ENCODE assay signal across 25 cellular contexts in genomic region chrX:3119376-3119775, GRCh38.
A peak's percentile ranks its signal among the peaks of the same experiment; 100 is the strongest.
DNase-seq lines count a peak whose midpoint lies in the region; ATAC-seq and TF ChIP-seq lines count a peak whose summit lies in the region.
"Had no signal": no experiment of that assay in that cellular context is flagged by ENCODE, and none has a peak within 500 bp of the region (broad histone marks: within the 10 kb centered on the region; RNA-seq: fewer than 3 reads in every experiment).

No MANE protein-coding gene starts in this region.

- no peak for TF ChIP-seq POLR2A in stomach (IDR thresholded peaks at IDR 0.05)

- peaks cover 8% of the 10 kb centered on the region for H3K36me3 Mint-ChIP-seq in nephron progenitor cell (ENCODE audit: low read depth)
- H3K36me3 Mint-ChIP-seq: CD8-positive, alpha-beta T cell had no signal

- H3K36me3 ChIP-seq in stomach, result no peaks in the 10 kb centered on the region

- no peak for TF ChIP-seq CTCF in fibroblast of villous mesenchyme (IDR thresholded peaks at IDR 0.05; ENCODE audit: insufficient read depth, low read depth, low read length)
- TF ChIP-seq CTCF in nephron progenitor cell (IDR thresholded peaks at IDR 0.05), result no peak
- no peak for TF ChIP-seq CTCF in stomach (IDR thresholded peaks at IDR 0.05)

- H3K4me3 Mint-ChIP-seq in nephron progenitor cell, result no peak overlapping the region
- H3K4me3 Mint-ChIP-seq: B cell; CD8-positive, alpha-beta T cell had no signal

- H3K27me3 Mint-ChIP-seq in nephron progenitor cell (ENCODE audit: low read depth, poor library complexity), result peaks cover 4% of the 10 kb centered on the region
- H3K27me3 Mint-ChIP-seq: B cell had no signal

- H3K27me3 ChIP-seq in stomach, result no peaks in the 10 kb centered on the region

- H3K4me1 ChIP-seq in stomach, result no peaks in the 10 kb centered on the region
- H3K4me1 ChIP-seq: Caco-2 had no signal

- TF ChIP-seq EP300 in stomach (IDR thresholded peaks at IDR 0.05), result no peak

- ATAC-seq in GM18907 (IDR thresholded peaks at IDR 0.05; ENCODE audit: unreplicated experiment), result no peak
- ATAC-seq: CD8-positive, alpha-beta T cell; HCT116 had no signal

- H3K9me3 Mint-ChIP-seq in nephron progenitor cell, result peaks cover 22% of the 10 kb centered on the region
- H3K9me3 Mint-ChIP-seq: CD8-positive, alpha-beta T cell had no signal

- intact Hi-C loops in stomach (cut with DNase I; ENCODE audit: low total_unique reads), result no loop called here

- H3K4me1 Mint-ChIP-seq in nephron progenitor cell, result peaks cover 27% of the 10 kb centered on the region
- H3K4me1 Mint-ChIP-seq: B cell had no signal

- H3K27ac Mint-ChIP-seq in nephron progenitor cell, result no peak overlapping the region
- H3K27ac Mint-ChIP-seq: B cell; CD8-positive, alpha-beta T cell had no signal

- no peak overlapping the region for H3K4me3 ChIP-seq in fibroblast of villous mesenchyme (ENCODE audit: low read depth, low read length)
- H3K4me3 ChIP-seq in stomach, result no peak overlapping the region

- no peak overlapping the region for H3K27ac ChIP-seq in stomach
- H3K27ac ChIP-seq: C4-2B, HL-60 had no signal

- peak; percentile 56 for DNase-seq in M059J (ENCODE audit: low read depth)
- DNase-seq in amniotic epithelial cell (ENCODE audit: low read depth), result peak; percentile 65
- peak; percentile 22 for DNase-seq in fibroblast of villous mesenchyme (ENCODE audit: low read depth)
- no peak for DNase-seq in cerebellar cortex (ENCODE audit: low spot score)
- no peak for DNase-seq in nephron progenitor cell
- DNase-seq in stomach, result no peak
- DNase-seq: Caco-2; CD8-positive, alpha-beta T cell; EL; GF-D8; Karpas-422; MV-4-11; NCI-H1105; NCI-H1436 treated with DMSO at 0.1 percent for 48 hours; NCI-H187 treated with DMSO at 0.1 percent for 48 hours; NCI-H446; NCI-H524 treated with DMSO at 0.1 percent for 48 hours; NCI-H774; SK-N-SH; SW 1271 had no signal

- WGBS in stomach, 5 donors, result 76 to 84% (median 80%) methylated on average over 4 of the region's 4 CpGs

- no peaks in the 10 kb centered on the region for H3K9me3 ChIP-seq in stomach
- H3K9me3 ChIP-seq: Caco-2, SK-N-SH had no signal

Comparison
In these comparisons a context has a peak if more than half of its experiments do, and no peak if none do; other contexts are left out.
1. DNase-seq: peak in M059J (single experiment), amniotic epithelial cell (single experiment) and fibroblast of villous mesenchyme (single experiment); none in cerebellar cortex (single experiment), nephron progenitor cell (single experiment) and stomach (single experiment).